8 cellular contexts compared by ENCODE assay signal in genomic region chr6:151391471-151392428, GRCh38. TPM values are rescaled to one million over a fixed set of nuclear protein-coding genes. Genes with fewer than 3 reads are reported as not detected.
DNase-seq lines count a peak whose midpoint lies in the region; ATAC-seq and TF ChIP-seq lines count a peak whose summit lies in the region.

A gene with protein sequence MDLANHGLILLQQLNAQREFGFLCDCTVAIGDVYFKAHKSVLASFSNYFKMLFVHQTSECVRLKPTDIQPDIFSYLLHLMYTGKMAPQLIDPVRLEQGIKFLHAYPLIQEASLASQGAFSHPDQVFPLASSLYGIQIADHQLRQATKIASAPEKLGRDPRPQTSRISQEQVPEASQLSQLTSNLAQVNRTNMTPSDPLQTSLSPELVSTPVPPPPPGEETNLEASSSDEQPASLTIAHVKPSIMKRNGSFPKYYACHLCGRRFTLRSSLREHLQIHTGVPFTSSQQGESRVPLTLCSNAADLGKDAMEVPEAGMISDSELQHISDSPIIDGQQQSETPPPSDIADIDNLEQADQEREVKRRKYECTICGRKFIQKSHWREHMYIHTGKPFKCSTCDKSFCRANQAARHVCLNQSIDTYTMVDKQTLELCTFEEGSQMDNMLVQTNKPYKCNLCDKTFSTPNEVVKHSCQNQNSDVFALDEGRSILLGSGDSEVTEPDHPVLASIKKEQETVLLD (minus strand): TSS chr6:151391559. CDS start chr6:151373637, 17,922 bp downstream.

- no peaks in the 10 kb centered on the region for H3K9me3 ChIP-seq in CD4-positive, alpha-beta memory T cell (ENCODE audit: control insufficient read depth in 1 of 2, low read length in 2 of 2)
- no peaks in the 10 kb centered on the region; the same call in 1 of the 2 replicates for H3K9me3 ChIP-seq in SK-N-SH
- no peaks in the 10 kb centered on the region for H3K9me3 ChIP-seq in suprapubic skin

- TF ChIP-seq EP300 in SK-N-SH (IDR thresholded peaks at IDR 0.05; ENCODE audit: borderline replicate concordance in 1 of 2, low read depth in 1 of 2, low read length in 1 of 2) (no peak), suprapubic skin (IDR thresholded peaks at IDR 0.05) (no peak)

- peaks cover 0 to 2% of the 10 kb centered on the region in 2 donors for H3K27me3 Mint-ChIP-seq in CD4-positive, alpha-beta memory T cell
- H3K27me3 Mint-ChIP-seq in activated naive CD4-positive, alpha-beta T cell treated with anti-CD3 and anti-CD28 coated beads for 36 hours (ENCODE audit: low read depth) = no peaks in the 10 kb centered on the region

- H3K9ac ChIP-seq in SK-N-SH = peak within 1 kb of the TSS; percentile 95

- WGBS in SK-N-SH (ENCODE audit: low lambda C conversion rate) = under 1% methylated on average over 15 of the region's 57 CpGs
- WGBS in suprapubic skin = 2% methylated on average over 23 of the region's 57 CpGs

- DNase-seq in CD4-positive, alpha-beta memory T cell = peak; percentile 64 to 84 (median 66)
- DNase-seq in KBM-7 = peak; percentile 69
- DNase-seq in SK-N-SH = peak; percentile 84
- DNase-seq in activated naive CD4-positive, alpha-beta T cell treated with anti-CD3 and anti-CD28 coated beads for 36 hours = peak; percentile 74
- DNase-seq in globus pallidus (ENCODE audit: low spot score) = peak; percentile 81
- peak; percentile 60 for DNase-seq in non-pigmented ciliary epithelial cell (ENCODE audit: low read depth)
- DNase-seq in suprapubic skin (ENCODE audit: low spot score in 2 of 2) = peak; percentile 85 to 87

- no peak for TF ChIP-seq POLR2A in suprapubic skin (IDR thresholded peaks at IDR 0.05)

- H3K9me2 ChIP-seq in SK-N-SH = no peaks in the 10 kb centered on the region

- peak; percentile 9 for ATAC-seq in GM21367 (IDR thresholded peaks at IDR 0.05; ENCODE audit: unreplicated experiment)

- peaks cover 51% of the 10 kb centered on the region for H4K20me1 ChIP-seq in SK-N-SH (ENCODE audit: insufficient read depth)

- no peak within 1 kb of the TSS for H2AFZ ChIP-seq in SK-N-SH (ENCODE audit: low read depth)

- no peak for TF ChIP-seq CTCF in SK-N-SH (IDR thresholded peaks at IDR 0.05)
- TF ChIP-seq CTCF in suprapubic skin (IDR thresholded peaks at IDR 0.05) = no peak

- CTCF ChIA-PET in CD4-positive, alpha-beta memory T cell (lab: Charles Lee; ENCODE audit: partially characterized antibody) = interaction anchor here (2.3 to 6.3 kb wide), 3 partner anchors 14 to 22 kb away, joined by 7 to 55 read pairs (median 17); no protein-coding TSS in a partner anchor
- CTCF ChIA-PET in SK-N-SH (lab: Yijun Ruan, JAX) = interaction anchor here (2.6 kb wide), 1 partner anchor 14 kb away, joined by 9 read pairs; no protein-coding TSS in a partner anchor
- CTCF ChIA-PET in activated naive CD4-positive, alpha-beta T cell treated with anti-CD3 and anti-CD28 coated beads for 36 hours (lab: Charles Lee) = interaction anchor here (1.0 kb wide), 1 partner anchor 13 kb away, joined by 3 read pairs; no protein-coding TSS in a partner anchor

- peaks cover 0 to 4% (median 0%) of the 10 kb centered on the region in 8 donors for H3K9me3 Mint-ChIP-seq in CD4-positive, alpha-beta memory T cell
- no peaks in the 10 kb centered on the region for H3K9me3 Mint-ChIP-seq in activated naive CD4-positive, alpha-beta T cell treated with anti-CD3 and anti-CD28 coated beads for 36 hours

- H3K36me3 Mint-ChIP-seq in CD4-positive, alpha-beta memory T cell = peaks cover 3 to 26% of the 10 kb centered on the region in 2 donors
- peaks cover 14% of the 10 kb centered on the region for H3K36me3 Mint-ChIP-seq in activated naive CD4-positive, alpha-beta T cell treated with anti-CD3 and anti-CD28 coated beads for 36 hours (ENCODE audit: low read depth)

- TF ChIP-seq RAD21 in SK-N-SH (IDR thresholded peaks at IDR 0.05; ENCODE audit: low read length) = no peak

- POLR2A ChIA-PET in CD4-positive, alpha-beta memory T cell (lab: Charles Lee; ENCODE audit: partially characterized antibody) = interaction anchor here (1.3 to 4.3 kb wide), 13 partner anchors 10 to 910 kb away, joined by 3 to 172 read pairs (median 11); partner anchors contain the start of gene RMND1
- POLR2A ChIA-PET in SK-N-SH (lab: Yijun Ruan, JAX) = interaction anchor here (1.7 kb wide), 1 partner anchor 60 kb away, joined by 10 read pairs; the partner anchor contains the start of gene RMND1

- peaks cover 25% of the 10 kb centered on the region for H3F3A ChIP-seq in SK-N-SH (replicated peaks; ENCODE audit: insufficient read depth)

- H3K4me3 ChIP-seq in CD4-positive, alpha-beta memory T cell (ENCODE audit: low read length in 2 of 2) = peak within 1 kb of the TSS; percentile 53 to 86
- H3K4me3 ChIP-seq in SK-N-SH (ENCODE audit: low read depth in 2 of 2, low read length in 1 of 2) (peak within 1 kb of the TSS; percentile 76 to 92), suprapubic skin (peak within 1 kb of the TSS; percentile 85)

- H3K27me3 ChIP-seq in CD4-positive, alpha-beta memory T cell (ENCODE audit: insufficient read depth, low read length) = no peaks in the 10 kb centered on the region
- no peaks in the 10 kb centered on the region for H3K27me3 ChIP-seq in SK-N-SH (ENCODE audit: insufficient read depth)
- no peaks in the 10 kb centered on the region for H3K27me3 ChIP-seq in suprapubic skin

- peaks cover 42 to 78% (median 58%) of the 10 kb centered on the region in 4 donors for H3K4me1 Mint-ChIP-seq in CD4-positive, alpha-beta memory T cell
- H3K4me1 Mint-ChIP-seq in activated naive CD4-positive, alpha-beta T cell treated with anti-CD3 and anti-CD28 coated beads for 36 hours (ENCODE audit: low read depth) = peaks cover 54% of the 10 kb centered on the region

- no peaks in the 10 kb centered on the region for H3K36me3 ChIP-seq in CD4-positive, alpha-beta memory T cell (ENCODE audit: insufficient read depth, low read length)
- H3K36me3 ChIP-seq in SK-N-SH (replicated peaks in 1 of 2; ENCODE audit: control insufficient read depth in 1 of 2, insufficient read depth in 2 of 2, low read length in 1 of 2) (peaks cover 4 to 21% of the 10 kb centered on the region in 2 experiments), suprapubic skin (no peaks in the 10 kb centered on the region)

- peaks cover 72% of the 10 kb centered on the region for H3K4me1 ChIP-seq in CD4-positive, alpha-beta memory T cell (ENCODE audit: insufficient read depth, low read length)
- peaks cover 25 to 31% of the 10 kb centered on the region in 2 experiments for H3K4me1 ChIP-seq in SK-N-SH (ENCODE audit: control insufficient read depth in 1 of 2, insufficient read depth in 2 of 2, low read depth in 1 of 2, low read length in 1 of 2)
- peaks cover 58% of the 10 kb centered on the region for H3K4me1 ChIP-seq in suprapubic skin

- intact Hi-C loops in CD4-positive, alpha-beta memory T cell (cut with micrococcal nuclease) = loop anchor here (1.0 to 5.0 kb wide), 9 partner anchors 9 to 1591 kb away; partner anchors contain the start of genes FBXO5 and MTHFD1L
- intact Hi-C loops in activated naive CD4-positive, alpha-beta T cell treated with anti-CD3 and anti-CD28 coated beads for 36 hours (cut with micrococcal nuclease) = loop anchor here (1.0 to 5.0 kb wide), 5 partner anchors 9 to 1611 kb away; partner anchors contain the start of genes FBXO5 and MTRF1L

- peaks cover 80% of the 10 kb centered on the region for H3K79me2 ChIP-seq in SK-N-SH (ENCODE audit: insufficient read depth)

- H3K4me3 Mint-ChIP-seq in CD4-positive, alpha-beta memory T cell = peak within 1 kb of the TSS; percentile 91 to 98 (median 96)
- peak within 1 kb of the TSS; percentile 95 for H3K4me3 Mint-ChIP-seq in activated naive CD4-positive, alpha-beta T cell treated with anti-CD3 and anti-CD28 coated beads for 36 hours

- H3K4me2 ChIP-seq in SK-N-SH = peak within 1 kb of the TSS; percentile 97

- peak within 1 kb of the TSS; percentile 83 for H3K27ac ChIP-seq in CD4-positive, alpha-beta memory T cell (ENCODE audit: low read depth, low read length)
- H3K27ac ChIP-seq in SK-N-SH (ENCODE audit: low read depth in 2 of 2, low read length in 1 of 2) (peak within 1 kb of the TSS; percentile 98 to 99), suprapubic skin (peak within 1 kb of the TSS; percentile 96)

- peak within 1 kb of the TSS; percentile 95 to 99 (median 98) for H3K27ac Mint-ChIP-seq in CD4-positive, alpha-beta memory T cell
- H3K27ac Mint-ChIP-seq in activated naive CD4-positive, alpha-beta T cell treated with anti-CD3 and anti-CD28 coated beads for 36 hours = peak within 1 kb of the TSS; percentile 98

- in situ Hi-C loops in KBM-7 (cut with MboI; ENCODE audit: low pct_unique_long_range_greater_than_20kb, low sequenced_read_pairs) = no loop called here

TF ChIP-seq in SK-N-SH, 30 proteins besides CTCF, POLR2A, EP300 and RAD21 (continues in another document):
- TF ChIP-seq MXI1 (IDR thresholded peaks at IDR 0.05; ENCODE audit: low read depth, low read length) (peak; percentile 84), EZH2phosphoT487 (IDR thresholded peaks at IDR 0.05; ENCODE audit: borderline replicate concordance, low read depth) (no peak), FOXJ3 (CRISPR knock-in tag; IDR thresholded peaks at IDR 0.05) (0 out of 2 replicates have a peak, but pooled peaks have one; percentile 29), SIN3A (IDR thresholded peaks at IDR 0.05; ENCODE audit: borderline replicate concordance, low read depth, low read length) (0 out of 2 replicates have a peak, but pooled peaks have one; percentile 36), JUND (IDR thresholded peaks at IDR 0.05) (no peak)
- TF ChIP-seq, protein P1, sequence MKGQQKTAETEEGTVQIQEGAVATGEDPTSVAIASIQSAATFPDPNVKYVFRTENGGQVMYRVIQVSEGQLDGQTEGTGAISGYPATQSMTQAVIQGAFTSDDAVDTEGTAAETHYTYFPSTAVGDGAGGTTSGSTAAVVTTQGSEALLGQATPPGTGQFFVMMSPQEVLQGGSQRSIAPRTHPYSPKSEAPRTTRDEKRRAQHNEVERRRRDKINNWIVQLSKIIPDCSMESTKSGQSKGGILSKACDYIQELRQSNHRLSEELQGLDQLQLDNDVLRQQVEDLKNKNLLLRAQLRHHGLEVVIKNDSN (IDR thresholded peaks at IDR 0.05; ENCODE audit: borderline replicate concordance, low read depth) = peak; percentile 69; the same call in 1 of the 2 replicates

RNA-seq across cellular contexts. Expression of the gene that starts here (rescaled TPM):
- 10 to 100 TPM; 27.9 to 29.5 TPM for total RNA-seq in CD4-positive, alpha-beta memory T cell
- 10 to 100 TPM; 19.6 to 25.5 TPM for polyA plus RNA-seq in CD4-positive, alpha-beta memory T cell
- polyA plus RNA-seq in SK-N-SH (2012; rRNA removed) = 6.7 and 7.8 TPM in 2 replicates
- 6.2 and 7.0 TPM in 2 replicates for polyA plus RNA-seq in SK-N-SH (2012; cell fraction: cytosol; rRNA removed)
- polyA plus RNA-seq in SK-N-SH (2012; cell fraction: nucleus; rRNA removed) = 3.3 and 5.3 TPM in 2 replicates
- 10 to 100 TPM; 10.7 to 10.8 TPM for total RNA-seq in activated naive CD4-positive, alpha-beta T cell treated with anti-CD3 and anti-CD28 coated beads for 36 hours
- 10 to 100 TPM in 3 of 4 donors, 1 to 10 TPM in 1; 9.5 to 17.5 (median 13.0) TPM for total RNA-seq in suprapubic skin

Comparison
In these comparisons a context has a peak if more than half of its experiments do, and no peak if none do; other contexts are left out.
1. Peak in every context shown above with its lines: DNase-seq, ATAC-seq, H3K4me3 ChIP-seq and H3K27ac ChIP-seq.